ENCODE assay signal across 37 cellular contexts in genomic region chr5:141781910-141782309, GRCh38.
"Had no signal": no experiment of that assay in that cellular context is flagged by ENCODE, and none has a peak within 500 bp of the region (broad histone marks: within the 10 kb centered on the region; RNA-seq: fewer than 3 reads in every experiment).

No MANE protein-coding gene starts in this region.

- ATAC-seq: activated T-helper 17 cell treated with anti-CD3 and anti-CD28 coated beads, Interleukin-2, amount 50 U/mL, for 72 hours; body of pancreas; PC-3; SK-N-SH treated with all-trans-retinoic acid at 6 μM for 48 hours; T-cell had no signal

- H3K4me3 Mint-ChIP-seq: activated B cell treated with CpG ODN at 0.5 μM for 24 hours; activated CD4-positive, alpha-beta memory T cell treated with anti-CD3 and anti-CD28 coated beads for 36 hours; activated naive CD4-positive, alpha-beta T cell treated with anti-CD3 and anti-CD28 coated beads, Interleukin-2, amount 50 U/mL, for 24 hours; activated naive CD8-positive, alpha-beta T cell treated with anti-CD3 and anti-CD28 coated beads, Interleukin-2, amount 10 ng/mL, durations not matched to agents 7 days and 5 days; activated T-helper 17 cell treated with anti-CD3 and anti-CD28 coated beads, Interleukin-2, amount 50 U/mL, for 72 hours; T-cell had no signal

- H3K4me1 Mint-ChIP-seq: activated B cell treated with CpG ODN at 0.5 μM for 24 hours; activated naive CD4-positive, alpha-beta T cell treated with anti-CD3 and anti-CD28 coated beads, Interleukin-2, amount 50 U/mL, for 24 hours; activated T-helper 17 cell treated with anti-CD3 and anti-CD28 coated beads, Interleukin-2, amount 50 U/mL, for 72 hours; T-cell had no signal

- H3K4me1 ChIP-seq: body of pancreas, Peyer's patch had no signal

- H3K27ac Mint-ChIP-seq: activated B cell treated with CpG ODN at 0.5 μM for 24 hours; activated CD4-positive, alpha-beta memory T cell treated with anti-CD3 and anti-CD28 coated beads for 36 hours; activated naive CD4-positive, alpha-beta T cell treated with anti-CD3 and anti-CD28 coated beads, Interleukin-2, amount 50 U/mL, for 24 hours; activated naive CD8-positive, alpha-beta T cell treated with anti-CD3 and anti-CD28 coated beads, Interleukin-2, amount 10 ng/mL, durations not matched to agents 7 days and 5 days; activated T-helper 17 cell treated with anti-CD3 and anti-CD28 coated beads, Interleukin-2, amount 50 U/mL, for 72 hours; T-cell had no signal

- H3K4me3 ChIP-seq: body of pancreas, breast epithelium, Peyer's patch had no signal

- H3K36me3 ChIP-seq: breast epithelium, Peyer's patch had no signal

- H3K27ac ChIP-seq: body of pancreas, breast epithelium, Peyer's patch, VCaP had no signal

- H3K9me3 Mint-ChIP-seq: activated B cell treated with CpG ODN at 0.5 μM for 24 hours; activated CD4-positive, alpha-beta memory T cell treated with anti-CD3 and anti-CD28 coated beads for 36 hours; activated naive CD4-positive, alpha-beta T cell treated with anti-CD3 and anti-CD28 coated beads, Interleukin-2, amount 50 U/mL, for 24 hours; activated naive CD8-positive, alpha-beta T cell treated with anti-CD3 and anti-CD28 coated beads, Interleukin-2, amount 10 ng/mL, durations not matched to agents 7 days and 5 days; activated T-helper 17 cell treated with anti-CD3 and anti-CD28 coated beads, Interleukin-2, amount 50 U/mL, for 72 hours; T-cell had no signal

- DNase-seq: activated B cell treated with CpG ODN at 0.5 μM for 24 hours; activated CD4-positive, alpha-beta memory T cell treated with anti-CD3 and anti-CD28 coated beads for 36 hours; activated CD4-positive, alpha-beta T cell treated with anti-CD3 and anti-CD28 coated beads for 4 hours; activated CD4-positive, alpha-beta T cell treated with anti-CD3 and anti-CD28 coated beads, Interleukin-2, amount 50 U/mL, for 1 hour; activated CD4-positive, CD25-positive, alpha-beta regulatory T cell treated with anti-CD3 and anti-CD28 coated beads, Interleukin-2, amount 50 U/mL, for 72 hours; activated CD8-positive, alpha-beta memory T cell treated with anti-CD3 and anti-CD28 coated beads, Interleukin-2, amount 50 U/mL, for 4 hours; activated effector memory CD4-positive, alpha-beta T cell treated with anti-CD3 and anti-CD28 coated beads, Interleukin-2, amount 50 U/mL, for 16 hours; activated naive CD4-positive, alpha-beta T cell treated with Interleukin-2 at 50 U/mL for 16 hours; activated naive CD8-positive, alpha-beta T cell treated with anti-CD3 and anti-CD28 coated beads, Interleukin-2, amount 10 ng/mL, durations not matched to agents 7 days and 5 days; activated T-cell treated with anti-CD3 and anti-CD28 coated beads for 4 hours; activated T-cell treated with anti-CD3 and anti-CD28 coated beads, Interleukin-2, amount 50 U/mL, for 48 hours; amygdala; body of pancreas; cerebellar nuclear complex; Kasumi-1; MM.1S; MV-4-11; NCI-H1092; NCI-H187 treated with DMSO at 0.1 percent for 48 hours; NCI-H2081; NCI-H2171 treated with DMSO at 0.1 percent for 48 hours; NCI-H2227 treated with DMSO at 0.1 percent for 48 hours; NCI-H446; NCI-H510A treated with DMSO at 0.1 percent for 48 hours; NCI-H526 treated with DMSO at 0.1 percent for 48 hours; NCI-H774; PC-3; Peyer's patch; RPMI8226; SIG-M5; T-cell; T-helper 9 cell had no signal

- H3K9me3 ChIP-seq: body of pancreas, breast epithelium, Peyer's patch had no signal

- H3K27me3 Mint-ChIP-seq: activated CD4-positive, alpha-beta memory T cell treated with anti-CD3 and anti-CD28 coated beads for 36 hours; activated naive CD4-positive, alpha-beta T cell treated with anti-CD3 and anti-CD28 coated beads, Interleukin-2, amount 50 U/mL, for 24 hours; activated naive CD8-positive, alpha-beta T cell treated with anti-CD3 and anti-CD28 coated beads, Interleukin-2, amount 10 ng/mL, durations not matched to agents 7 days and 5 days had no signal

- H3K27me3 ChIP-seq: body of pancreas, breast epithelium, Peyer's patch had no signal

- H3K36me3 Mint-ChIP-seq: activated CD4-positive, alpha-beta memory T cell treated with anti-CD3 and anti-CD28 coated beads for 36 hours; activated naive CD4-positive, alpha-beta T cell treated with anti-CD3 and anti-CD28 coated beads, Interleukin-2, amount 50 U/mL, for 24 hours; activated naive CD8-positive, alpha-beta T cell treated with anti-CD3 and anti-CD28 coated beads, Interleukin-2, amount 10 ng/mL, durations not matched to agents 7 days and 5 days; T-cell had no signal
